Comparison of ENCODE assay signal across 26 cellular contexts in genomic region chr15:27412413-27412812, GRCh38.
DNase-seq lines count a peak whose midpoint lies in the region; ATAC-seq lines count a peak whose summit lies in the region.
"Had no signal": no experiment of that assay in that cellular context is flagged by ENCODE, and none has a peak within 500 bp of the region (broad histone marks: within the 10 kb centered on the region; RNA-seq: fewer than 3 reads in every experiment).

No MANE protein-coding gene starts in this region.

- H3K36me3 ChIP-seq in NT2/D1 (ENCODE audit: insufficient read depth, insufficient read length, low read length), result no peaks in the 10 kb centered on the region
- no peaks in the 10 kb centered on the region for H3K36me3 ChIP-seq in neuronal stem cell (replicated peaks in 1 of 2; ENCODE audit: control insufficient read depth in 2 of 2, insufficient read depth in 2 of 2, low read length in 2 of 2)
- H3K36me3 ChIP-seq: prostate gland had no signal

- no peak overlapping the region for H3K27ac ChIP-seq in neuronal stem cell (replicated peaks; ENCODE audit: low read length)
- H3K27ac ChIP-seq: 22Rv1, prostate gland, SK-N-MC had no signal

- peaks cover 14% of the 10 kb centered on the region for H3K9me3 Mint-ChIP-seq in stimulated activated effector memory CD8-positive, alpha-beta T cell treated with anti-CD3 and anti-CD28 coated beads, Interleukin-12 subunit alpha, Interleukin-12 subunit beta, amount 100 ng/mL, for 72 hours
- H3K9me3 Mint-ChIP-seq: mesothelial cell of epicardium, type B pancreatic cell had no signal

- H3K36me3 Mint-ChIP-seq in stimulated activated effector memory CD8-positive, alpha-beta T cell treated with anti-CD3 and anti-CD28 coated beads, Interleukin-12 subunit alpha, Interleukin-12 subunit beta, amount 100 ng/mL, for 72 hours, result no peaks in the 10 kb centered on the region
- H3K36me3 Mint-ChIP-seq: mesothelial cell of epicardium, type B pancreatic cell had no signal

- no peak overlapping the region for H3K4me3 ChIP-seq in NT2/D1 (ENCODE audit: insufficient read length, low read depth)
- no peak overlapping the region for H3K4me3 ChIP-seq in neuronal stem cell (ENCODE audit: low read length in 2 of 2)
- H3K4me3 ChIP-seq: prostate gland, SK-N-MC had no signal

- no peak overlapping the region for H2BK5ac ChIP-seq in neuronal stem cell (ENCODE audit: low read length)

- H3K14ac ChIP-seq in neuronal stem cell (ENCODE audit: low read length), result no peak overlapping the region

- H3K4me3 Mint-ChIP-seq in stimulated activated effector memory CD8-positive, alpha-beta T cell treated with anti-CD3 and anti-CD28 coated beads, Interleukin-12 subunit alpha, Interleukin-12 subunit beta, amount 100 ng/mL, for 72 hours, result no peak overlapping the region
- H3K4me3 Mint-ChIP-seq: mesothelial cell of epicardium; stimulated activated naive CD8-positive, alpha-beta T cell treated with anti-CD3 and anti-CD28 coated beads, Interleukin-15, Interleukin-2, amounts not matched to agents 100 ng/mL and 50 ng/mL, for 24 hours; type B pancreatic cell had no signal

- H3K27me3 ChIP-seq in NT2/D1 (ENCODE audit: insufficient read depth, insufficient read length), result no peaks in the 10 kb centered on the region
- H3K27me3 ChIP-seq in neuronal stem cell (ENCODE audit: control insufficient read depth in 3 of 3, insufficient read depth in 3 of 3, low read depth in 1 of 3, low read length in 3 of 3), result no peaks in the 10 kb centered on the region

- no peak overlapping the region for H2AFZ ChIP-seq in neuronal stem cell (ENCODE audit: low read length)

- no peak overlapping the region for H4K8ac ChIP-seq in neuronal stem cell (ENCODE audit: low read depth, low read length)

- no peak overlapping the region for H3K23ac ChIP-seq in neuronal stem cell (ENCODE audit: low read depth, low read length, poor library complexity)

- no peak overlapping the region for H2BK120ac ChIP-seq in neuronal stem cell (ENCODE audit: low read depth, low read length)

- H3K9me3 ChIP-seq in NT2/D1 (ENCODE audit: insufficient read depth, low read length) (no peaks in the 10 kb centered on the region), neuronal stem cell (replicated peaks in 1 of 2; ENCODE audit: control insufficient read depth in 2 of 2, insufficient read depth in 1 of 2, low read depth in 1 of 2, low read length in 2 of 2) (no peaks in the 10 kb centered on the region)
- H3K9me3 ChIP-seq: prostate gland had no signal

- H3K4me1 ChIP-seq in NT2/D1 (ENCODE audit: insufficient read depth, insufficient read length), result no peaks in the 10 kb centered on the region
- peaks cover 0 to 10% of the 10 kb centered on the region in 2 donors for H3K4me1 ChIP-seq in neuronal stem cell (ENCODE audit: control insufficient read depth in 2 of 2, insufficient read depth in 1 of 2, low read depth in 1 of 2, low read length in 2 of 2)

- no peak overlapping the region for H2BK15ac ChIP-seq in neuronal stem cell (ENCODE audit: low read length)

- H2AK5ac ChIP-seq in neuronal stem cell (ENCODE audit: low read depth, low read length), result no peak overlapping the region

- DNase-seq in DMS153 (lab: John Stamatoyannopoulos, UW) (peak; percentile 73), DMS153 treated with DMSO at 0.1 percent for 48 hours (lab: John Stamatoyannopoulos, UW; ENCODE audit: unreplicated experiment) (no peak), NCI-H146 (lab: John Stamatoyannopoulos, UW) (peak; percentile 76), NT2/D1 (ENCODE audit: low read depth, low spot score) (peak; percentile 25), left kidney (ENCODE audit: low read depth, low spot score) (peak; percentile 47), neuronal stem cell (ENCODE audit: low spot score) (no peak)
- DNase-seq in stimulated activated effector memory CD8-positive, alpha-beta T cell treated with anti-CD3 and anti-CD28 coated beads, Interleukin-12 subunit alpha, Interleukin-12 subunit beta, amount 100 ng/mL, for 72 hours (ENCODE audit: low spot score in 2 of 2), result no peak
- DNase-seq in activated CD4-positive, alpha-beta T cell treated with anti-CD3 and anti-CD28 coated beads for 4 hours, result no peak
- DNase-seq: activated naive CD4-positive, alpha-beta T cell treated with anti-CD3 and anti-CD28 coated beads, Interleukin-2, amount 50 U/mL, for 16 hours; activated T-cell treated with anti-CD3 and anti-CD28 coated beads, Interleukin-2, amount 50 U/mL, for 48 hours; aorta; central memory CD4-positive, alpha-beta T cell; EL; Kasumi-1; NCI-H2171 treated with DMSO at 0.1 percent for 48 hours; small intestine; stimulated activated CD4-positive, alpha-beta T cell treated with anti-CD3 and anti-CD28 coated beads, Interleukin-2, amount 100 ng/mL, for 48 hours had no signal

- H3K4me2 ChIP-seq in neuronal stem cell (ENCODE audit: insufficient read depth, low read length, poor library complexity, severe bottlenecking), result no peak overlapping the region

- H3K4ac ChIP-seq in neuronal stem cell (ENCODE audit: low read length), result no peak overlapping the region

- no peak overlapping the region for H3K27ac Mint-ChIP-seq in stimulated activated effector memory CD8-positive, alpha-beta T cell treated with anti-CD3 and anti-CD28 coated beads, Interleukin-12 subunit alpha, Interleukin-12 subunit beta, amount 100 ng/mL, for 72 hours
- H3K27ac Mint-ChIP-seq: mesothelial cell of epicardium; stimulated activated naive CD8-positive, alpha-beta T cell treated with anti-CD3 and anti-CD28 coated beads, Interleukin-15, Interleukin-2, amounts not matched to agents 100 ng/mL and 50 ng/mL, for 24 hours; type B pancreatic cell had no signal

- H3K9ac ChIP-seq in NT2/D1 (ENCODE audit: insufficient read length, low read depth) (no peak overlapping the region), neuronal stem cell (ENCODE audit: low read depth, low read length, poor library complexity) (no peak overlapping the region)

- ATAC-seq in stimulated activated effector memory CD8-positive, alpha-beta T cell treated with anti-CD3 and anti-CD28 coated beads, Interleukin-12 subunit alpha, Interleukin-12 subunit beta, amount 100 ng/mL, for 72 hours, result no peak
- ATAC-seq: activated CD4-positive, CD25-positive, alpha-beta regulatory T cell treated with anti-CD3 and anti-CD28 coated beads, Interleukin-2, amount 50 U/mL, for 24 hours; HCT116; left lobe of liver had no signal

- no peaks in the 10 kb centered on the region for H3K4me1 Mint-ChIP-seq in stimulated activated effector memory CD8-positive, alpha-beta T cell treated with anti-CD3 and anti-CD28 coated beads, Interleukin-12 subunit alpha, Interleukin-12 subunit beta, amount 100 ng/mL, for 72 hours
- H3K4me1 Mint-ChIP-seq: mesothelial cell of epicardium had no signal

- H2BK12ac ChIP-seq in neuronal stem cell (ENCODE audit: low read length), result no peak overlapping the region

- no peak overlapping the region for H3K18ac ChIP-seq in neuronal stem cell (ENCODE audit: low read length)

- no peaks in the 10 kb centered on the region for H3K79me1 ChIP-seq in neuronal stem cell (ENCODE audit: low read depth, low read length)

- WGBS in neuronal stem cell (ENCODE audit: extremely low coverage in 2 of 2, insufficient read length in 2 of 2, insufficient replicate concordance in 1 of 2), 2 donors, result no CpG with 5 or more reads among the region's 6 CpGs

- H4K91ac ChIP-seq in neuronal stem cell (ENCODE audit: low read depth, low read length, poor library complexity), result no peak overlapping the region

Comparison
In these comparisons a context has a peak if more than half of its experiments do, and no peak if none do; other contexts are left out.
1. DNase-seq: peak in DMS153 (single experiment), NCI-H146 (single experiment), NT2/D1 (single experiment) and left kidney (single experiment); none in DMS153 treated with DMSO at 0.1 percent for 48 hours (single experiment), stimulated activated effector memory CD8-positive, alpha-beta T cell treated with anti-CD3 and anti-CD28 coated beads, Interleukin-12 subunit alpha, Interleukin-12 subunit beta, amount 100 ng/mL, for 72 hours (0 of 2), activated CD4-positive, alpha-beta T cell treated with anti-CD3 and anti-CD28 coated beads for 4 hours (0 of 2) and neuronal stem cell (single experiment).